ENCODE assay signal across 10 cellular contexts in the genomic region with DNA sequence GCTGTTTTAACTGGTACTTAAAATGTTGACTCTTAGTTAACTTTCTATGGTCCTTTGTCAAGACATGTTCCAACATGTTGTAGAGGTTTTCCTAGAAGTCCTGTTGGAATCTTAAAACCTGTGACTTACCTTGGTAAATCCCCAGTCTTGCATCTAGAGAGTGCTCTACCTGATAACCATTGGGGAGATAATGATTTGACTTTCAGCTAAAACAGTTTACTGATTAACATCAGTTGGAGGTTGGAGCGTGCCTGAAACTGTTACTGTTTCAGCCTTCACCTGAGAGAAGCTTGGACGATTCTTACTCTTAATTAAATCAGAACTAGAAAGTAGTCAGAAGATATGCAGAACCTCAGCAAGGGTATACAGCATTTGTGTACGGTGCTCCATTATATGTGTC. TPM values are rescaled to one million over a fixed set of nuclear protein-coding genes. Genes with fewer than 3 reads are reported as not detected.
A peak's percentile ranks its signal among the peaks of the same experiment; 100 is the strongest.
DNase-seq lines count a peak whose midpoint lies in the region; ATAC-seq and TF ChIP-seq lines count a peak whose summit lies in the region.
"Had no signal": no experiment of that assay in that cellular context is flagged by ENCODE, and none has a peak within 500 bp of the region (broad histone marks: within the 10 kb centered on the region; RNA-seq: fewer than 3 reads in every experiment).

No MANE protein-coding gene starts in this region.

- H3K9ac ChIP-seq in smooth muscle cell (ENCODE audit: low read depth), result no peak overlapping the region

- H3K4me1 ChIP-seq in smooth muscle cell (ENCODE audit: low read depth), result no peaks in the 10 kb centered on the region

- peak overlapping the region; percentile 89 for H3K27ac ChIP-seq in smooth muscle cell (ENCODE audit: low read depth)

- no peaks in the 10 kb centered on the region for H3K9me3 ChIP-seq in smooth muscle cell (replicated peaks; ENCODE audit: low read depth)

- H3K36me3 ChIP-seq in smooth muscle cell (ENCODE audit: low read depth), result peaks cover 9% of the 10 kb centered on the region

- peaks cover 39% of the 10 kb centered on the region for H3K36me3 Mint-ChIP-seq in activated T-cell treated with anti-CD3 and anti-CD28 coated beads, Interleukin-2, amount 50 U/mL, for 4 hours (ENCODE audit: insufficient read depth)
- H3K36me3 Mint-ChIP-seq in activated T-helper 2 cell treated with anti-CD3 and anti-CD28 coated beads, Interferon-gamma antibody, Interleukin-2, Interleukin-4, amounts not matched to agents 10 μg/mL and 5 μg/mL and 100 μg/mL, durations not matched to agents 14 hours and 24 hours and 36 hours (ENCODE audit: low read depth), result peaks cover 69% of the 10 kb centered on the region

- H3K4me3 Mint-ChIP-seq in activated T-cell treated with anti-CD3 and anti-CD28 coated beads, Interleukin-2, amount 50 U/mL, for 4 hours, result peak overlapping the region; percentile 0
- no peak overlapping the region for H3K4me3 Mint-ChIP-seq in activated T-helper 2 cell treated with anti-CD3 and anti-CD28 coated beads, Interferon-gamma antibody, Interleukin-2, Interleukin-4, amounts not matched to agents 10 μg/mL and 5 μg/mL and 100 μg/mL, durations not matched to agents 14 hours and 24 hours and 36 hours (ENCODE audit: low read depth)

- H3K79me2 ChIP-seq in smooth muscle cell (ENCODE audit: low read depth), result peaks cover 47% of the 10 kb centered on the region

- TF ChIP-seq CTCF in smooth muscle cell (IDR thresholded peaks at IDR 0.05; ENCODE audit: borderline replicate concordance, insufficient read depth, poor library complexity, severe bottlenecking), result no peak

- peaks cover 10% of the 10 kb centered on the region for H3K9me3 Mint-ChIP-seq in activated T-cell treated with anti-CD3 and anti-CD28 coated beads, Interleukin-2, amount 50 U/mL, for 4 hours
- peaks cover 13% of the 10 kb centered on the region for H3K9me3 Mint-ChIP-seq in activated T-helper 2 cell treated with anti-CD3 and anti-CD28 coated beads, Interferon-gamma antibody, Interleukin-2, Interleukin-4, amounts not matched to agents 10 μg/mL and 5 μg/mL and 100 μg/mL, durations not matched to agents 14 hours and 24 hours and 36 hours

- H3F3A ChIP-seq in smooth muscle cell (ENCODE audit: low read depth), result no peaks in the 10 kb centered on the region

- H3K27ac Mint-ChIP-seq in activated T-helper 2 cell treated with anti-CD3 and anti-CD28 coated beads, Interferon-gamma antibody, Interleukin-2, Interleukin-4, amounts not matched to agents 10 μg/mL and 5 μg/mL and 100 μg/mL, durations not matched to agents 14 hours and 24 hours and 36 hours, result peak overlapping the region; percentile 68

- peaks cover 39% of the 10 kb centered on the region for H3K4me1 Mint-ChIP-seq in activated T-cell treated with anti-CD3 and anti-CD28 coated beads, Interleukin-2, amount 50 U/mL, for 4 hours (ENCODE audit: low read depth)
- peaks cover 28% of the 10 kb centered on the region for H3K4me1 Mint-ChIP-seq in activated T-helper 2 cell treated with anti-CD3 and anti-CD28 coated beads, Interferon-gamma antibody, Interleukin-2, Interleukin-4, amounts not matched to agents 10 μg/mL and 5 μg/mL and 100 μg/mL, durations not matched to agents 14 hours and 24 hours and 36 hours (ENCODE audit: low read depth)

- no peak overlapping the region for H3K4me3 ChIP-seq in smooth muscle cell

- no peak for DNase-seq in activated T-cell treated with anti-CD3 and anti-CD28 coated beads, Interleukin-2, amount 50 U/mL, for 4 hours
- DNase-seq in activated T-cell treated with anti-CD3 and anti-CD28 coated beads, Interleukin-2, amount 50 U/mL, for 1 hour, result no peak
- DNase-seq in activated T-helper 2 cell treated with anti-CD3 and anti-CD28 coated beads, Interferon-gamma antibody, Interleukin-2, Interleukin-4, amounts not matched to agents 10 μg/mL and 5 μg/mL and 100 μg/mL, durations not matched to agents 14 hours and 24 hours and 36 hours (ENCODE audit: low spot score), result no peak
- DNase-seq in smooth muscle cell (lab: John Stamatoyannopoulos, UW; ENCODE audit: unreplicated experiment), result no peak
- DNase-seq in midbrain (lab: John Stamatoyannopoulos, UW), result no peak
- DNase-seq in activated effector memory CD4-positive, alpha-beta T cell treated with Interleukin-2 at 50 U/mL for 16 hours, result no peak
- DNase-seq in RPMI8226, result no peak
- DNase-seq: hypothalamus, NCI-H526 treated with DMSO at 0.1 percent for 48 hours had no signal

- H3K27me3 ChIP-seq in smooth muscle cell (ENCODE audit: low read depth), result no peaks in the 10 kb centered on the region

- H2AFZ ChIP-seq in smooth muscle cell (ENCODE audit: low read depth), result no peak overlapping the region

- no peaks in the 10 kb centered on the region for H3K27me3 Mint-ChIP-seq in activated T-cell treated with anti-CD3 and anti-CD28 coated beads, Interleukin-2, amount 50 U/mL, for 4 hours (ENCODE audit: low read depth)
- no peaks in the 10 kb centered on the region for H3K27me3 Mint-ChIP-seq in activated T-helper 2 cell treated with anti-CD3 and anti-CD28 coated beads, Interferon-gamma antibody, Interleukin-2, Interleukin-4, amounts not matched to agents 10 μg/mL and 5 μg/mL and 100 μg/mL, durations not matched to agents 14 hours and 24 hours and 36 hours (ENCODE audit: low read depth)

- no peak overlapping the region for H3K4me2 ChIP-seq in smooth muscle cell

- intact Hi-C loops in activated T-helper 2 cell treated with anti-CD3 and anti-CD28 coated beads, Interferon-gamma antibody, Interleukin-2, Interleukin-4, amounts not matched to agents 10 μg/mL and 5 μg/mL and 100 μg/mL, durations not matched to agents 14 hours and 24 hours and 36 hours (cut with micrococcal nuclease), result no loop called here

- peak in 1 of 2 donors; percentile 20 for ATAC-seq in activated T-cell treated with anti-CD3 and anti-CD28 coated beads, Interleukin-2, amount 50 U/mL, for 4 hours
- ATAC-seq in HG02798 (IDR thresholded peaks at IDR 0.05; ENCODE audit: poor library complexity, unreplicated experiment), result peak; percentile 46

- 86% methylated on average over 3 of the region's 3 CpGs for WGBS in smooth muscle cell (ENCODE audit: low lambda C conversion rate)

- peaks cover 73% of the 10 kb centered on the region for H4K20me1 ChIP-seq in smooth muscle cell (ENCODE audit: low read depth)

RNA-seq across cellular contexts. Expression of a gene that starts 8.8 kb away (rescaled TPM):
- total RNA-seq in activated T-cell treated with anti-CD3 and anti-CD28 coated beads, Interleukin-2, amount 50 U/mL, for 4 hours, result 10 to 100 TPM; 57.4 to 70.3 (median 66.0) TPM
- total RNA-seq in activated T-helper 2 cell treated with anti-CD3 and anti-CD28 coated beads, Interferon-gamma antibody, Interleukin-2, Interleukin-4, amounts not matched to agents 10 μg/mL and 5 μg/mL and 100 μg/mL, durations not matched to agents 14 hours and 24 hours and 36 hours, result 74.5 and 79.1 TPM in 2 replicates
- total RNA-seq in smooth muscle cell, result 21.3 and 31.7 TPM in 2 replicates
- polyA plus RNA-seq in smooth muscle cell, result 6.1 and 10.8 TPM in 2 replicates

RNA-seq across cellular contexts. Expression of a gene that starts 30.4 kb away (rescaled TPM):
- 10 to 100 TPM; 13.6 to 18.1 (median 15.6) TPM for total RNA-seq in activated T-cell treated with anti-CD3 and anti-CD28 coated beads, Interleukin-2, amount 50 U/mL, for 4 hours
- 16.9 and 18.5 TPM in 2 replicates for total RNA-seq in activated T-helper 2 cell treated with anti-CD3 and anti-CD28 coated beads, Interferon-gamma antibody, Interleukin-2, Interleukin-4, amounts not matched to agents 10 μg/mL and 5 μg/mL and 100 μg/mL, durations not matched to agents 14 hours and 24 hours and 36 hours
- total RNA-seq in smooth muscle cell, result 9.5 and 11.5 TPM in 2 replicates
- polyA plus RNA-seq in smooth muscle cell, result 3.0 and 5.0 TPM in 2 replicates
